ENCODE assay signal across 19 cellular contexts in the genomic region with DNA sequence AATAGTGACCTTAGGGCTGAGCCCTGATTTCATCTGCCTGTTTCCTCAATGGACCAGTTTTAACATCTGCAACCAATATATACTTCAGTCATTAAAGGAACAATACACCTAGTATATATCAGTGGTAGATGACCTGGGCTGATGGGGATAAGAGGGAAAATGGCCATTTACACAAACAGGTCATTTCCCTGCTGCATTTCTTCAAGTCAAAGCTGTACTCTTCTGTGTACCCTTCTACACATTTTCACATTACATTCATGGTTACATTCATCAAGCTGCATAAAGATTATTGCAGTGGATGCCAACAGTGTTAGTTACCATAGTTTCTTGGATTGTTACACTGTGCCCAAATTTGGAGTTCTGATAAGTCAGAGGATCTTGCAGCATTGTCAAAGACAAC.
DNase-seq lines count a peak whose midpoint lies in the region; ATAC-seq and TF ChIP-seq lines count a peak whose summit lies in the region.
"Had no signal": no experiment of that assay in that cellular context is flagged by ENCODE, and none has a peak within 500 bp of the region (broad histone marks: within the 10 kb centered on the region; RNA-seq: fewer than 3 reads in every experiment).

No MANE protein-coding gene starts in this region.

- H3K79me2 ChIP-seq in SK-N-SH (ENCODE audit: insufficient read depth), result peaks cover 77% of the 10 kb centered on the region

- H3K4me2 ChIP-seq in SK-N-SH, result no peak overlapping the region

- H3K36me3 ChIP-seq in SK-N-SH (replicated peaks in 1 of 2; ENCODE audit: control insufficient read depth in 1 of 2, insufficient read depth in 2 of 2, low read length in 1 of 2) (peaks cover 77 to 90% of the 10 kb centered on the region in 2 experiments), Panc1 (ENCODE audit: control insufficient read depth, insufficient read depth, low read length) (peaks cover 40% of the 10 kb centered on the region), suprapubic skin (peaks cover 62% of the 10 kb centered on the region)

- no peak for TF ChIP-seq RAD21 in SK-N-SH (IDR thresholded peaks at IDR 0.05; ENCODE audit: low read length)

- H4K20me1 ChIP-seq in SK-N-SH (ENCODE audit: insufficient read depth), result no peaks in the 10 kb centered on the region

- TF ChIP-seq POLR2A in suprapubic skin (IDR thresholded peaks at IDR 0.05), result no peak

- H3K9ac ChIP-seq in SK-N-SH, result no peak overlapping the region

- BruUV-seq in Panc1 (replicated peaks; lab: Mats Ljungman, UMichigan), result no TSS peak

- H3K4me1 Mint-ChIP-seq in type B pancreatic cell (ENCODE audit: unreplicated experiment), result peaks cover 5% of the 10 kb centered on the region

- no peak overlapping the region for H2AFZ ChIP-seq in SK-N-SH (ENCODE audit: low read depth)

- intact Hi-C loops in Panc1 (cut with micrococcal nuclease; ENCODE audit: unreplicated experiment), result loop anchor here (10.0 kb wide), 1 partner anchor 238 kb away; no protein-coding TSS in a partner anchor

- H3K36me3 Mint-ChIP-seq in type B pancreatic cell, result peaks cover 62% of the 10 kb centered on the region

- DNase-seq in SK-N-SH (no peak), Panc1 (ENCODE audit: low read depth, low spot score) (no peak), fibroblast of peridontal ligament (ENCODE audit: extremely low read depth) (peak; percentile 22), type B pancreatic cell (ENCODE audit: extremely low spot score, unreplicated experiment) (no peak), NCI-H2171 treated with DMSO at 0.1 percent for 48 hours (lab: John Stamatoyannopoulos, UW) (no peak), SKM-1 (lab: John Stamatoyannopoulos, UW; ENCODE audit: unreplicated experiment) (no peak), suprapubic skin (ENCODE audit: low spot score in 2 of 2) (no peak)
- DNase-seq: BE2C; CD4-positive, CD25-positive, alpha-beta regulatory T cell; EL; NCI-H1417; NCI-H187 treated with DMSO at 0.1 percent for 48 hours; NCI-H345; NCI-H524 treated with DMSO at 0.1 percent for 48 hours; PC-3 had no signal

- H3K27me3 Mint-ChIP-seq in type B pancreatic cell, result no peaks in the 10 kb centered on the region
- H3K27me3 Mint-ChIP-seq: CD4-positive, CD25-positive, alpha-beta regulatory T cell had no signal

- peaks cover 54% of the 10 kb centered on the region for H3F3A ChIP-seq in SK-N-SH (replicated peaks; ENCODE audit: insufficient read depth)

- peak overlapping the region; percentile 75 for H3K27ac Mint-ChIP-seq in type B pancreatic cell
- H3K27ac Mint-ChIP-seq: CD4-positive, CD25-positive, alpha-beta regulatory T cell had no signal

- ATAC-seq in SK-N-SH treated with all-trans-retinoic acid at 6 μM for 48 hours, result peak; percentile 49
- ATAC-seq in Panc1, result no peak
- ATAC-seq: GM12878, PC-3 had no signal

- H3K9me3 Mint-ChIP-seq in type B pancreatic cell, result peaks cover 10% of the 10 kb centered on the region
- H3K9me3 Mint-ChIP-seq: CD4-positive, CD25-positive, alpha-beta regulatory T cell had no signal

- POLR2A ChIA-PET in SK-N-SH (lab: Yijun Ruan, JAX), result no interaction called here
- POLR2A ChIA-PET in Panc1 (lab: Charles Lee), result no interaction called here

- no peaks in the 10 kb centered on the region for H3K9me2 ChIP-seq in SK-N-SH

- CTCF ChIA-PET in SK-N-SH (lab: Yijun Ruan, JAX), result interaction anchor here (1.7 to 2.4 kb wide), 2 partner anchors 9 to 243 kb away, joined by 7 to 13 read pairs; no protein-coding TSS in a partner anchor
- CTCF ChIA-PET in Panc1 (lab: Charles Lee), result no interaction called here

- in situ Hi-C loops in Panc1 (cut with HindIII; ENCODE audit: low pct_unique_long_range_greater_than_20kb, low sequenced_read_pairs), result no loop called here

- H3K4me3 ChIP-seq in SK-N-SH (ENCODE audit: low read depth in 2 of 2, low read length in 1 of 2), result no peak overlapping the region
- no peak overlapping the region for H3K4me3 ChIP-seq in Panc1 (ENCODE audit: low read depth in 2 of 2, low read length in 2 of 2)
- H3K4me3 ChIP-seq in suprapubic skin, result no peak overlapping the region
- H3K4me3 ChIP-seq: GM12878 had no signal

- H3K9me3 ChIP-seq in SK-N-SH (0 out of 2 replicates have a peak, but pooled peaks cover 5% of the 10 kb centered on the region), Panc1 (ENCODE audit: control insufficient read depth, insufficient read depth, low read depth, low read length) (no peaks in the 10 kb centered on the region), suprapubic skin (peaks cover 3% of the 10 kb centered on the region)
- H3K9me3 ChIP-seq: BE2C had no signal

- H3K27ac ChIP-seq in SK-N-SH (ENCODE audit: low read depth in 2 of 2, low read length in 1 of 2), result peak overlapping the region in 1 of 2 experiments; percentile 6; a peak in 2 of 4 replicates
- peak overlapping the region; percentile 57; the same call in 1 of the 2 replicates for H3K27ac ChIP-seq in Panc1 (ENCODE audit: low read length)
- H3K27ac ChIP-seq in suprapubic skin, result no peak overlapping the region
- H3K27ac ChIP-seq: 22Rv1, RWPE1 had no signal

- no peak for TF ChIP-seq EP300 in SK-N-SH (IDR thresholded peaks at IDR 0.05; ENCODE audit: borderline replicate concordance in 1 of 2, low read depth in 1 of 2, low read length in 1 of 2)
- no peak for TF ChIP-seq EP300 in suprapubic skin (IDR thresholded peaks at IDR 0.05)

- 0 out of 4 replicates have a peak, but pooled peaks cover 0 to 9% of the 10 kb centered on the region in 2 experiments for H3K4me1 ChIP-seq in SK-N-SH (ENCODE audit: control insufficient read depth in 1 of 2, insufficient read depth in 2 of 2, low read depth in 1 of 2, low read length in 1 of 2)
- H3K4me1 ChIP-seq in Panc1 (ENCODE audit: control insufficient read depth, insufficient read depth, low read length), result peaks cover 19% of the 10 kb centered on the region
- no peaks in the 10 kb centered on the region for H3K4me1 ChIP-seq in suprapubic skin
- H3K4me1 ChIP-seq: BE2C had no signal

- no peaks in the 10 kb centered on the region for H3K27me3 ChIP-seq in SK-N-SH (ENCODE audit: insufficient read depth)
- no peaks in the 10 kb centered on the region for H3K27me3 ChIP-seq in Panc1 (ENCODE audit: control insufficient read depth, insufficient read depth, low read length)
- H3K27me3 ChIP-seq in suprapubic skin, result no peaks in the 10 kb centered on the region
- H3K27me3 ChIP-seq: BE2C had no signal

- no peak overlapping the region for H3K4me3 Mint-ChIP-seq in type B pancreatic cell
- H3K4me3 Mint-ChIP-seq: CD4-positive, CD25-positive, alpha-beta regulatory T cell had no signal

- TF ChIP-seq CTCF in SK-N-SH (IDR thresholded peaks at IDR 0.05) (no peak), Panc1 (IDR thresholded peaks at IDR 0.05) (no peak), type B pancreatic cell (conservative IDR thresholded peaks at IDR 0.05) (no peak), suprapubic skin (IDR thresholded peaks at IDR 0.05) (no peak)

TF ChIP-seq in SK-N-SH treated with all-trans-retinoic acid at 6 μM for 48 hours, 23 proteins besides CTCF, POLR2A, EP300 and RAD21 (continues in another document):
- TF ChIP-seq CSDC2 (CRISPR knock-in tag; IDR thresholded peaks at IDR 0.05) (no peak), PPARA (CRISPR knock-in tag; IDR thresholded peaks at IDR 0.05; ENCODE audit: borderline replicate concordance) (no peak), BACH2 (CRISPR knock-in tag; IDR thresholded peaks at IDR 0.05; ENCODE audit: borderline replicate concordance) (no peak), TCF4 (CRISPR knock-in tag; IDR thresholded peaks at IDR 0.05; ENCODE audit: borderline replicate concordance) (no peak), ZNF70 (CRISPR knock-in tag; IDR thresholded peaks at IDR 0.05) (no peak), RARB (CRISPR knock-in tag; IDR thresholded peaks at IDR 0.05) (no peak), ZFP30 (CRISPR knock-in tag; IDR thresholded peaks at IDR 0.05) (no peak), ZNF8 (CRISPR knock-in tag; IDR thresholded peaks at IDR 0.05) (no peak)
- TF ChIP-seq, protein P1, sequence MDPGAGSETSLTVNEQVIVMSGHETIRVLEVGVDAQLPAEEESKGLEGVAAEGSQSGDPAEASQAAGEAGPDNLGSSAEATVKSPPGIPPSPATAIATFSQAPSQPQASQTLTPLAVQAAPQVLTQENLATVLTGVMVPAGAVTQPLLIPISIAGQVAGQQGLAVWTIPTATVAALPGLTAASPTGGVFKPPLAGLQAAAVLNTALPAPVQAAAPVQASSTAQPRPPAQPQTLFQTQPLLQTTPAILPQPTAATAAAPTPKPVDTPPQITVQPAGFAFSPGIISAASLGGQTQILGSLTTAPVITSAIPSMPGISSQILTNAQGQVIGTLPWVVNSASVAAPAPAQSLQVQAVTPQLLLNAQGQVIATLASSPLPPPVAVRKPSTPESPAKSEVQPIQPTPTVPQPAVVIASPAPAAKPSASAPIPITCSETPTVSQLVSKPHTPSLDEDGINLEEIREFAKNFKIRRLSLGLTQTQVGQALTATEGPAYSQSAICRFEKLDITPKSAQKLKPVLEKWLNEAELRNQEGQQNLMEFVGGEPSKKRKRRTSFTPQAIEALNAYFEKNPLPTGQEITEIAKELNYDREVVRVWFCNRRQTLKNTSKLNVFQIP (CRISPR knock-in tag; IDR thresholded peaks at IDR 0.05; ENCODE audit: borderline replicate concordance, low read depth), result no peak

TF ChIP-seq in SK-N-SH, 30 proteins besides CTCF, POLR2A, EP300 and RAD21:
- TF ChIP-seq CHD2 (IDR thresholded peaks at IDR 0.05; ENCODE audit: low read length, partially characterized antibody) (no peak), FOXJ3 (CRISPR knock-in tag; IDR thresholded peaks at IDR 0.05) (no peak), FOXM1 (IDR thresholded peaks at IDR 0.05; ENCODE audit: low read depth) (no peak), MEF2A (IDR thresholded peaks at IDR 0.05; ENCODE audit: borderline replicate concordance, low read depth) (no peak)
